Comparison of ENCODE assay signal across 1 cellular context in the genomic region with DNA sequence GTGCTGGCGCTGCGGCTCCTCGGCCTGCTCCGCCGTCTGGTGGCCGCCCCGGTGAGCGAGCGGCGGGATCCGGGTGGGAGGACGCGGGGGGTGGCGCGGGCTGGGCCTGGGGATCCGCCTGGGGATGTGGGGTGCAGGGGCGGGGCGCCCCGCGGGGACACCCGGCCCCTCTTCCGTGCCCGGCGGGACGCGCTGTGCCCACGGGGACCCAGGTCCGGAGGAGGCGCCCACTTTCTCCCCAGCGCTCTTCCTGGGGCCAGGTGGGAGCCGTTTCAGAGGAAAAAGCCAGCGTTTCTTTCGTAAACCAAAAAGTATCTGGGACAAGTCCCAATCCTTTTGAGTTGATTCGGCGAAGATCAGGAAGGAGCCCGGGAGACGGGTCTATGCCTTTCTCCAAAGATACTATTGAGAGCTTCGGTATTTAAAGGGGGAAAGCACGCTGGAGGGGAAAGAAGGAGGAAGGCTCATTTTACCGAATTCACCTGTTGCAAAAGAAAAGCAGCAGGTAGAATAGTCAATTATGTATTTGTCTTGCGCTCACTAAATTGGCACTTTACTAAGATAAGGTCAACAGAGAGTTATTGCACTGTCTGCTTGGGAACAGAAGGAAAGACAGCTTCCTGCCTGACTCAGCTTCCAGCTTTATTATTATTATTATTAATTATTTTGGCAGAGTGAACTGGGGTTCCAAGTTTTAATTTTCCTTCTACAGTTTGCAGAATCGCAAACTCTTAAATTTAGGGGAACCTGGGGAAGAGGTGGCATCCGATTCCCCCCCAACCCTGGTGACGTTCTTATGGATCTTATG.
TF ChIP-seq lines count a peak whose summit lies in the region.

No MANE protein-coding gene starts in this region.

TF ChIP-seq in HCT116, 20 proteins besides CTCF, POLR2A, EP300 and RAD21 (continued from another document):
- no peak for TF ChIP-seq MAX (IDR thresholded peaks at IDR 0.05)
- TF ChIP-seq JUND (IDR thresholded peaks at IDR 0.05), result no peak
- TF ChIP-seq YY1 (IDR thresholded peaks at IDR 0.05; ENCODE audit: extremely low read depth, insufficient replicate concordance, low read depth, low read length), result no peak
- TF ChIP-seq EZH2phosphoT487 (IDR thresholded peaks at IDR 0.05; ENCODE audit: borderline replicate concordance), result no peak
- TF ChIP-seq SIN3A (IDR thresholded peaks at IDR 0.05; ENCODE audit: low read depth), result no peak
- TF ChIP-seq ZNF274 (IDR thresholded peaks at IDR 0.05; ENCODE audit: low read depth, low read length), result no peak
- TF ChIP-seq ATF3 (IDR thresholded peaks at IDR 0.05), result no peak
- TF ChIP-seq ELF1 (IDR thresholded peaks at IDR 0.05; ENCODE audit: borderline replicate concordance, low read depth), result no peak
TF ChIP-seq in HCT116: peak in this region for 0.
